ENCODE assay signal across 19 cellular contexts in genomic region chr17:1942666-1943431, GRCh38.
DNase-seq lines count a peak whose midpoint lies in the region; ATAC-seq and TF ChIP-seq lines count a peak whose summit lies in the region.
"Had no signal": no experiment of that assay in that cellular context is flagged by ENCODE, and none has a peak within 500 bp of the region (broad histone marks: within the 10 kb centered on the region; RNA-seq: fewer than 3 reads in every experiment).

No MANE protein-coding gene starts in this region.

- CTCF ChIA-PET in IMR-90 (lab: Yijun Ruan, JAX): no interaction called here
- CTCF ChIA-PET in WTC11 (lab: Charles Lee): interaction anchor here (1.2 to 1.5 kb wide), 3 partner anchors 11 to 302 kb away, joined by 3 to 4 read pairs (median 4); partner anchors contain the start of gene HIC1

- no peak for TF ChIP-seq POLR2A in IMR-90 (IDR thresholded peaks at IDR 0.05; ENCODE audit: low read depth, low read length)

- no peaks in the 10 kb centered on the region for H3K9me3 Mint-ChIP-seq in WTC11
- H3K9me3 Mint-ChIP-seq: CD8-positive, alpha-beta T cell had no signal

- H3K9ac ChIP-seq in IMR-90 (ENCODE audit: low read depth, low read length) (no peak overlapping the region), neuronal stem cell (ENCODE audit: low read depth, low read length, poor library complexity) (peak overlapping the region; percentile 63)
- H3K9ac ChIP-seq: BLaER1 had no signal

- in situ Hi-C loops in IMR-90 (cut with MboI; ENCODE audit: low sequenced_read_pairs): no loop called here

- H3K4me1 ChIP-seq in IMR-90 (ENCODE audit: control insufficient read depth, insufficient read depth, low read length) (peaks cover 2% of the 10 kb centered on the region; the same call in 1 of the 2 replicates), neuronal stem cell (ENCODE audit: control insufficient read depth in 2 of 2, insufficient read depth in 1 of 2, low read depth in 1 of 2, low read length in 2 of 2) (peaks cover 36 to 38% of the 10 kb centered on the region in 2 donors)
- H3K4me1 ChIP-seq: HAP-1 had no signal

- H2BK15ac ChIP-seq in IMR-90 (ENCODE audit: low read depth, low read length) (no peak overlapping the region), neuronal stem cell (ENCODE audit: low read length) (peak overlapping the region; percentile 95)

- no peak overlapping the region for H3K27ac ChIP-seq in IMR-90 (ENCODE audit: insufficient read depth, low read length)
- peak overlapping the region in 34 of 59 donors; percentile 1 to 73 (median 38) for H3K27ac ChIP-seq in dorsolateral prefrontal cortex
- no peak overlapping the region for H3K27ac ChIP-seq in neuronal stem cell (replicated peaks; ENCODE audit: low read length)
- H3K27ac ChIP-seq: 22Rv1, C4-2B had no signal

- DNase-seq in H7: peak; percentile 58
- no peak for DNase-seq in IMR-90
- no peak for DNase-seq in dorsolateral prefrontal cortex
- no peak for DNase-seq in neuronal stem cell (ENCODE audit: low spot score)
- no peak for DNase-seq in head of caudate nucleus
- DNase-seq in WTC11 (ENCODE audit: low spot score): no peak
- DNase-seq in NCI-H748 treated with DMSO at 0.1 percent for 48 hours (lab: John Stamatoyannopoulos, UW): no peak
- DNase-seq in HK-2 (ENCODE audit: unreplicated experiment): no peak
- DNase-seq: Caco-2; CD4-positive, CD25-positive, alpha-beta regulatory T cell; CD8-positive, alpha-beta T cell; DMS153; DND-41; GOT3 had no signal

- H2BK12ac ChIP-seq in neuronal stem cell (ENCODE audit: low read length): peak overlapping the region; percentile 19

- no peaks in the 10 kb centered on the region for H3K79me1 ChIP-seq in IMR-90 (ENCODE audit: low read depth in 1 of 2, low read length in 2 of 2)
- no peaks in the 10 kb centered on the region for H3K79me1 ChIP-seq in neuronal stem cell (ENCODE audit: low read depth, low read length)

- H3K4me1 Mint-ChIP-seq in WTC11: no peaks in the 10 kb centered on the region
- H3K4me1 Mint-ChIP-seq: B cell; CD4-positive, CD25-positive, alpha-beta regulatory T cell had no signal

- H3K4ac ChIP-seq in IMR-90 (ENCODE audit: low read depth, low read length): no peak overlapping the region
- H3K4ac ChIP-seq in neuronal stem cell (ENCODE audit: low read length): no peak overlapping the region

- no peak overlapping the region for H4K91ac ChIP-seq in IMR-90 (ENCODE audit: insufficient read depth, low read depth, low read length)
- H4K91ac ChIP-seq in neuronal stem cell (ENCODE audit: low read depth, low read length, poor library complexity): peak overlapping the region; percentile 97

- no peak overlapping the region for H4K8ac ChIP-seq in IMR-90 (ENCODE audit: low read depth in 2 of 2, low read length in 2 of 2)
- H4K8ac ChIP-seq in neuronal stem cell (ENCODE audit: low read depth, low read length): peak overlapping the region; percentile 19

- H3K4me3 Mint-ChIP-seq in WTC11: no peak overlapping the region
- H3K4me3 Mint-ChIP-seq: B cell; CD4-positive, CD25-positive, alpha-beta regulatory T cell; CD8-positive, alpha-beta T cell had no signal

- H3K18ac ChIP-seq in IMR-90 (ENCODE audit: low read depth, low read length) (no peak overlapping the region), neuronal stem cell (ENCODE audit: low read length) (peak overlapping the region; percentile 93)

- no peak for TF ChIP-seq RAD21 in IMR-90 (IDR thresholded peaks at IDR 0.05; ENCODE audit: low read length)

- no peak overlapping the region for H2BK20ac ChIP-seq in IMR-90 (ENCODE audit: low read depth, low read length)

- TF ChIP-seq CTCF in IMR-90 (conservative IDR thresholded peaks at IDR 0.05; ENCODE audit: low read depth, low read length): no peak
- TF ChIP-seq CTCF in dorsolateral prefrontal cortex (IDR thresholded peaks at IDR 0.05 in 54 of 56, conservative IDR thresholded peaks at IDR 0.05 in 2 of 56; ENCODE audit: low read depth in 1 of 56, partially characterized antibody in 56 of 56): no peak
- no peak for TF ChIP-seq CTCF in WTC11 (IDR thresholded peaks at IDR 0.05)

- H3K9me3 ChIP-seq in IMR-90 (ENCODE audit: control insufficient read depth, insufficient read depth, low read length) (no peaks in the 10 kb centered on the region), neuronal stem cell (replicated peaks in 1 of 2; ENCODE audit: control insufficient read depth in 2 of 2, insufficient read depth in 1 of 2, low read depth in 1 of 2, low read length in 2 of 2) (no peaks in the 10 kb centered on the region)
- H3K9me3 ChIP-seq: BLaER1, Caco-2, HAP-1 had no signal

- POLR2A ChIA-PET in IMR-90 (lab: Charles Lee; ENCODE audit: unreplicated experiment): no interaction called here
- POLR2A ChIA-PET in WTC11 (lab: Charles Lee): no interaction called here

- no peak overlapping the region for H3K4me3 ChIP-seq in H7 (ENCODE audit: insufficient read depth, low read depth, low read length)
- no peak overlapping the region for H3K4me3 ChIP-seq in IMR-90 (ENCODE audit: insufficient read depth, low read depth, low read length)
- H3K4me3 ChIP-seq in dorsolateral prefrontal cortex: no peak overlapping the region
- no peak overlapping the region for H3K4me3 ChIP-seq in neuronal stem cell (ENCODE audit: low read length in 2 of 2)
- H3K4me3 ChIP-seq: BLaER1, HAP-1 had no signal

- 74% methylated on average over 5 of the region's 21 CpGs; no CpG with 5 or more reads in 1 of the 2 experiments for WGBS in IMR-90 (ENCODE audit: extremely low coverage in 2 of 2, insufficient read length in 1 of 2), 2 experiments
- no CpG with 5 or more reads among the region's 21 CpGs for WGBS in neuronal stem cell (ENCODE audit: extremely low coverage in 2 of 2, insufficient read length in 2 of 2, insufficient replicate concordance in 1 of 2), 2 donors

- no peak overlapping the region for H3K56ac ChIP-seq in IMR-90 (ENCODE audit: extremely low read depth, insufficient read depth, low read length)

- H3K9me1 ChIP-seq in IMR-90 (ENCODE audit: insufficient read depth, low read length): 0 out of 2 replicates have a peak, but pooled peaks cover 4% of the 10 kb centered on the region

- BruUV-seq in IMR-90 (replicated peaks; lab: Mats Ljungman, UMichigan): no TSS peak

- dilution Hi-C loops in IMR-90 (cut with HindIII; ENCODE audit: low sequenced_read_pairs, unreplicated experiment): no loop called here

- H2BK120ac ChIP-seq in IMR-90 (ENCODE audit: low read depth, low read length) (no peak overlapping the region), neuronal stem cell (ENCODE audit: low read depth, low read length) (peak overlapping the region; percentile 84)

- no peaks in the 10 kb centered on the region for H3K36me3 ChIP-seq in H7 (replicated peaks; ENCODE audit: control insufficient read depth, insufficient read depth, low read length)
- H3K36me3 ChIP-seq in IMR-90 (ENCODE audit: control insufficient read depth, insufficient read depth, low read length): no peaks in the 10 kb centered on the region
- H3K36me3 ChIP-seq in neuronal stem cell (replicated peaks in 1 of 2; ENCODE audit: control insufficient read depth in 2 of 2, insufficient read depth in 2 of 2, low read length in 2 of 2): no peaks in the 10 kb centered on the region
- H3K36me3 ChIP-seq: BLaER1, HAP-1 had no signal

- H3K27me3 Mint-ChIP-seq in WTC11 (ENCODE audit: low read depth): no peaks in the 10 kb centered on the region
- H3K27me3 Mint-ChIP-seq: B cell; CD4-positive, CD25-positive, alpha-beta regulatory T cell had no signal

- intact Hi-C loops in IMR-90 (cut with micrococcal nuclease) (no loop called here), dorsolateral prefrontal cortex (cut with DNase I) (no loop called here), head of caudate nucleus (cut with DNase I) (no loop called here)

- H2AK5ac ChIP-seq in IMR-90 (ENCODE audit: low read depth, low read length): no peak overlapping the region
- peak overlapping the region; percentile 99 for H2AK5ac ChIP-seq in neuronal stem cell (ENCODE audit: low read depth, low read length)

- H3K27me3 ChIP-seq in H7 (ENCODE audit: control insufficient read depth, insufficient read depth, low read length) (no peaks in the 10 kb centered on the region), IMR-90 (ENCODE audit: control insufficient read depth, insufficient read depth, low read length) (peaks cover 39% of the 10 kb centered on the region), dorsolateral prefrontal cortex (peaks cover 0 to 4% (median 0%) of the 10 kb centered on the region in 45 donors), neuronal stem cell (ENCODE audit: control insufficient read depth in 3 of 3, insufficient read depth in 3 of 3, low read depth in 1 of 3, low read length in 3 of 3) (peaks cover 0 to 7% (median 0%) of the 10 kb centered on the region in 3 experiments)
- H3K27me3 ChIP-seq: BLaER1 had no signal

- no peaks in the 10 kb centered on the region for H3K36me3 Mint-ChIP-seq in WTC11
- H3K36me3 Mint-ChIP-seq: CD4-positive, CD25-positive, alpha-beta regulatory T cell; CD8-positive, alpha-beta T cell had no signal

- H3K4me2 ChIP-seq in IMR-90 (ENCODE audit: low read depth, low read length) (no peak overlapping the region), neuronal stem cell (ENCODE audit: insufficient read depth, low read length, poor library complexity, severe bottlenecking) (no peak overlapping the region)
- H3K4me2 ChIP-seq: BLaER1 had no signal

- H2BK5ac ChIP-seq in IMR-90 (ENCODE audit: low read depth, low read length, poor library complexity, severe bottlenecking) (no peak overlapping the region), neuronal stem cell (ENCODE audit: low read length) (peak overlapping the region; percentile 67)

- ATAC-seq in IMR-90 (ENCODE audit: low read depth): no peak
- ATAC-seq in WTC11: no peak
- ATAC-seq: CD8-positive, alpha-beta T cell had no signal

- H3K14ac ChIP-seq in IMR-90 (replicated peaks; ENCODE audit: low read depth, low read length) (no peak overlapping the region), neuronal stem cell (ENCODE audit: low read length) (peak overlapping the region; percentile 92)

- H2AFZ ChIP-seq in IMR-90 (replicated peaks; ENCODE audit: low read length, poor library complexity) (peak overlapping the region; percentile 43), neuronal stem cell (ENCODE audit: low read length) (no peak overlapping the region)

- H4K20me1 ChIP-seq in IMR-90 (ENCODE audit: insufficient read depth, low read length): no peaks in the 10 kb centered on the region; the same call in 1 of the 2 replicates

- no peak overlapping the region for H2AK9ac ChIP-seq in IMR-90 (replicated peaks; ENCODE audit: low read depth, low read length, poor library complexity)

- H3K27ac Mint-ChIP-seq in WTC11: no peak overlapping the region
- H3K27ac Mint-ChIP-seq: B cell; CD4-positive, CD25-positive, alpha-beta regulatory T cell; CD8-positive, alpha-beta T cell had no signal

- H3K23ac ChIP-seq in IMR-90 (ENCODE audit: low read depth, low read length) (no peak overlapping the region), neuronal stem cell (ENCODE audit: low read depth, low read length, poor library complexity) (peak overlapping the region; percentile 76)

- no peak overlapping the region for H4K5ac ChIP-seq in IMR-90 (ENCODE audit: low read depth, low read length)

TF ChIP-seq in IMR-90, 13 proteins besides CTCF, POLR2A, EP300 and RAD21 (continues in another document):
- TF ChIP-seq RCOR1 (IDR thresholded peaks at IDR 0.05; ENCODE audit: insufficient replicate concordance, low read length) (no peak), MAFK (IDR thresholded peaks at IDR 0.05; ENCODE audit: low read depth, low read length) (no peak)

TF ChIP-seq in WTC11, 78 proteins besides CTCF, POLR2A, EP300 and RAD21 (continues in another document):
- no peak for TF ChIP-seq JUN (CRISPR knock-in tag; IDR thresholded peaks at IDR 0.05)
- no peak for TF ChIP-seq ZNF138 (CRISPR knock-in tag; conservative IDR thresholded peaks at IDR 0.05)

Comparison
In these comparisons a context has a peak if more than half of its experiments do, and no peak if none do; other contexts are left out.
1. H3K27ac ChIP-seq: peak in dorsolateral prefrontal cortex (34 of 59); none in IMR-90 (single experiment) and neuronal stem cell (single experiment).